ENCODE assay signal across 26 cellular contexts in genomic region chr15:82624438-82624837, GRCh38. TPM values are rescaled to one million over a fixed set of nuclear protein-coding genes. Genes with fewer than 3 reads are reported as not detected.
"Had no signal": no experiment of that assay in that cellular context is flagged by ENCODE, and none has a peak within 500 bp of the region (broad histone marks: within the 10 kb centered on the region; RNA-seq: fewer than 3 reads in every experiment).

No MANE protein-coding gene starts in this region.

- H3K27ac ChIP-seq: neutrophil, pancreas, prostate gland, right lobe of liver, sigmoid colon, skin epidermis, spleen, stomach, thoracic aorta, thyroid gland, tibial nerve, upper lobe of left lung, vagina had no signal

- DNase-seq: naive thymus-derived CD8-positive, alpha-beta T cell; nephron progenitor cell; nucleus accumbens; pancreas; right cardiac atrium; right lobe of liver; sigmoid colon; spleen; stimulated activated CD4-positive, alpha-beta T cell treated with anti-CD3 and anti-CD28 coated beads, Interleukin-12 subunit alpha, Interleukin-12 subunit beta, amount 100 ng/mL, for 4 hours; stimulated activated CD4-positive, alpha-beta T cell treated with anti-CD3 and anti-CD28 coated beads, Interleukin-1b, Interleukin-23, amount 100 ng/mL, for 48 hours; stimulated activated CD4-positive, alpha-beta T cell treated with anti-CD3 and anti-CD28 coated beads, Interleukin-4, amount 100 ng/mL, for 1 hour; stimulated activated CD4-positive, alpha-beta T cell treated with anti-CD3 and anti-CD28 coated beads, Interleukin-4, amount 100 ng/mL, for 4 hours; stimulated activated CD8-positive, alpha-beta memory T cell treated with anti-CD3 and anti-CD28 coated beads, Interleukin-4, amount 100 ng/mL, for 48 hours; stimulated activated naive CD4-positive, alpha-beta T cell; stomach; thyroid gland; upper lobe of left lung had no signal

- H3K36me3 ChIP-seq: neutrophil, pancreas, prostate gland, right lobe of liver, sigmoid colon, spleen, stomach, thoracic aorta, thyroid gland, upper lobe of left lung, vagina had no signal

- H3K27me3 ChIP-seq: neutrophil, pancreas, right lobe of liver, sigmoid colon, spleen, stomach, thyroid gland, tibial nerve, upper lobe of left lung, vagina had no signal

- H3K4me3 ChIP-seq: pancreas, prostate gland, right lobe of liver, sigmoid colon, skin epidermis, smooth muscle cell, spleen, stomach, thoracic aorta, thyroid gland, tibial nerve, upper lobe of left lung, vagina had no signal

- H3K9me3 ChIP-seq: neutrophil, pancreas, prostate gland, right lobe of liver, sigmoid colon, spleen, stomach, thoracic aorta, thyroid gland, tibial nerve, upper lobe of left lung, vagina had no signal

- H3K4me1 ChIP-seq: pancreas, prostate gland, right lobe of liver, sigmoid colon, spleen, stomach, thyroid gland, tibial nerve, upper lobe of left lung, vagina had no signal

- ATAC-seq: naive thymus-derived CD8-positive, alpha-beta T cell; natural killer cell treated with Interleukin-12 subunit alpha and Interleukin-12 subunit beta and Interleukin-15 and Interleukin-18, amount 100 ng/mL, for 72 hours; pancreas; right cardiac atrium; right lobe of liver; stimulated activated memory B cell treated with anti-CD40 and anti-IgM and Interleukin-4, amounts not matched to agents 10 μg/mL and 1 μg/mL and 100 μg/mL, for 72 hours had no signal

RNA-seq across cellular contexts. Expression of gene CPEB1, which starts 22.7 kb away (rescaled TPM):
- total RNA-seq: right lobe of liver had no signal
